Comparison of ENCODE assay signal across 8 cellular contexts in genomic region chr6:131519670-131520436, GRCh38. TPM values are rescaled to one million over a fixed set of nuclear protein-coding genes. Genes with fewer than 3 reads are reported as not detected.
DNase-seq lines count a peak whose midpoint lies in the region; ATAC-seq and FAIRE-seq lines count a peak whose summit lies in the region.

No MANE protein-coding gene starts in this region.

- H3K9me3 ChIP-seq in NT2/D1 (ENCODE audit: insufficient read depth, low read length), result peaks cover 24% of the 10 kb centered on the region

- DNase-seq in Daoy (ENCODE audit: low read depth), result peak; percentile 17
- DNase-seq in NT2/D1 (ENCODE audit: low read depth, low spot score), result peak; percentile 44
- DNase-seq in activated naive CD4-positive, alpha-beta T cell treated with anti-CD3 and anti-CD28 coated beads, Interleukin-2, amount 50 U/mL, for 16 hours, result peak; percentile 54
- peak in 4 of 6 experiments; percentile 21 to 60 (median 49) for DNase-seq in stimulated activated naive CD4-positive, alpha-beta T cell (lab: John Stamatoyannopoulos, UW)
- no peak for DNase-seq in DMS79 treated with DMSO at 0.1 percent for 48 hours (lab: John Stamatoyannopoulos, UW)

- H3K36me3 ChIP-seq in NT2/D1 (ENCODE audit: insufficient read depth, insufficient read length, low read length), result no peaks in the 10 kb centered on the region

- H3K27me3 ChIP-seq in NT2/D1 (ENCODE audit: insufficient read depth, insufficient read length), result no peaks in the 10 kb centered on the region

- H3K9ac ChIP-seq in NT2/D1 (ENCODE audit: insufficient read length, low read depth), result no peak overlapping the region

- peak; percentile 96 for ATAC-seq in GM19372 (IDR thresholded peaks at IDR 0.05; ENCODE audit: low read depth, unreplicated experiment)
- peak; percentile 98 for ATAC-seq in HG03280 (IDR thresholded peaks at IDR 0.05; ENCODE audit: unreplicated experiment)

- no peak overlapping the region for H3K4me3 ChIP-seq in NT2/D1 (ENCODE audit: insufficient read length, low read depth)

- H3K4me1 ChIP-seq in NT2/D1 (ENCODE audit: insufficient read depth, insufficient read length), result no peaks in the 10 kb centered on the region

- FAIRE-seq in islet of Langerhans (lab: Jason Lieb, UNC), result peak; percentile 74

RNA-seq across cellular contexts. Expression of gene ARG1, which starts 53.2 kb away (rescaled TPM):
- not detected in 2 replicates for total RNA-seq in Daoy (2014; rRNA removed; shearing (Covaris generic))
